Comparison of ENCODE assay signal across 26 cellular contexts in the genomic region with DNA sequence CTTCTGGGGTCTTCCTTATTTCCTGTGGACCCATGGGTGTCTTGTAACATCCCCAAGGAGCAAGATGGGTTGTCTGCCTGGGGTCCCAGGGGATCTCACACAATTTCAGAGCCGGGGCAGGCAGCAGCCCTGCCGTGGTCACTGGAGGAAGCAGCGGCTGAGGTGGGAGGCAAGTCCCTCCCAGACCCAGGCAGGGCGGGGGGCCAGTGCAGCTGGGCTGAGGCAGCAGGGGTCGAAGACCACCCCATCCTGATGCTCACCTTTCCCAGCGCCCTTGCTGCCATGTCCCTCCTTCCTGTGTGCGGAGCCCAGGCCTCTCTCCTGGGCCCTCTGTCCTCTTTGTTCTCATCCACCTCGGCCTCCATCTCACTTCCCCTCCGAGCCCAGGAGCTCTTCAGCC.
"Had no signal": no experiment of that assay in that cellular context is flagged by ENCODE, and none has a peak within 500 bp of the region (broad histone marks: within the 10 kb centered on the region; RNA-seq: fewer than 3 reads in every experiment).

No MANE protein-coding gene starts in this region.

- H3K4me3 Mint-ChIP-seq: naive thymus-derived CD4-positive, alpha-beta T cell; natural killer cell; nephron; stimulated activated effector memory CD8-positive, alpha-beta T cell treated with anti-CD3 and anti-CD28 coated beads, Interleukin-12 subunit alpha, Interleukin-12 subunit beta, amount 100 ng/mL, for 72 hours; stimulated activated naive B cell treated with anti-CD40 and anti-IgM and Interleukin-4, amounts not matched to agents 10 μg/mL and 1 μg/mL and 100 μg/mL, for 72 hours; stimulated activated naive CD8-positive, alpha-beta T cell treated with anti-CD3 and anti-CD28 coated beads, Interleukin-15, Interleukin-2, amounts not matched to agents 100 ng/mL and 50 ng/mL, for 24 hours; type B pancreatic cell had no signal

- H3K9me3 ChIP-seq: ovary, psoas muscle, right lobe of liver, sigmoid colon, thoracic aorta, thyroid gland, vagina had no signal

- H3K9me3 Mint-ChIP-seq: type B pancreatic cell had no signal

- H3K36me3 ChIP-seq: ovary, right lobe of liver, sigmoid colon, stomach, thoracic aorta, thyroid gland, tibial nerve, vagina had no signal

- H3K4me1 Mint-ChIP-seq: naive thymus-derived CD4-positive, alpha-beta T cell; natural killer cell; nephron; stimulated activated effector memory CD8-positive, alpha-beta T cell treated with anti-CD3 and anti-CD28 coated beads, Interleukin-12 subunit alpha, Interleukin-12 subunit beta, amount 100 ng/mL, for 72 hours; stimulated activated naive B cell treated with anti-CD40 and anti-IgM and Interleukin-4, amounts not matched to agents 10 μg/mL and 1 μg/mL and 100 μg/mL, for 72 hours had no signal

- H3K27ac ChIP-seq: ovary, parathyroid adenoma, psoas muscle, right lobe of liver, sigmoid colon, stomach, thoracic aorta, thyroid gland, tibial nerve, vagina had no signal

- H3K4me3 ChIP-seq: ovary, psoas muscle, right lobe of liver, sigmoid colon, stomach, thoracic aorta, thyroid gland, tibial nerve, vagina had no signal

- H3K9ac ChIP-seq: parathyroid adenoma had no signal

- H3K36me3 Mint-ChIP-seq: naive thymus-derived CD4-positive, alpha-beta T cell; stimulated activated effector memory CD8-positive, alpha-beta T cell treated with anti-CD3 and anti-CD28 coated beads, Interleukin-12 subunit alpha, Interleukin-12 subunit beta, amount 100 ng/mL, for 72 hours; stimulated activated naive B cell treated with anti-CD40 and anti-IgM and Interleukin-4, amounts not matched to agents 10 μg/mL and 1 μg/mL and 100 μg/mL, for 72 hours; type B pancreatic cell had no signal

- H3K27me3 Mint-ChIP-seq: naive thymus-derived CD4-positive, alpha-beta T cell; stimulated activated naive B cell treated with anti-CD40 and anti-IgM and Interleukin-4, amounts not matched to agents 10 μg/mL and 1 μg/mL and 100 μg/mL, for 72 hours; stimulated activated naive CD8-positive, alpha-beta T cell treated with anti-CD3 and anti-CD28 coated beads, Interleukin-15, Interleukin-2, amounts not matched to agents 100 ng/mL and 50 ng/mL, for 24 hours had no signal

- H2AFZ ChIP-seq: parathyroid adenoma had no signal

- ATAC-seq: naive thymus-derived CD4-positive, alpha-beta T cell; natural killer cell; psoas muscle; right cardiac atrium; stimulated activated effector memory CD8-positive, alpha-beta T cell treated with anti-CD3 and anti-CD28 coated beads, Interleukin-12 subunit alpha, Interleukin-12 subunit beta, amount 100 ng/mL, for 72 hours; stimulated activated naive B cell treated with anti-CD40 and anti-IgM and Interleukin-4, amounts not matched to agents 10 μg/mL and 1 μg/mL and 100 μg/mL, for 72 hours had no signal

- H3K4me1 ChIP-seq: parathyroid adenoma, psoas muscle, right lobe of liver, sigmoid colon, stomach, thyroid gland, tibial nerve, vagina had no signal

- DNase-seq: naive thymus-derived CD4-positive, alpha-beta T cell; natural killer cell; occipital lobe; ovary; posterior cingulate gyrus; psoas muscle; right cardiac atrium; right lobe of liver; sigmoid colon; small intestine; stimulated activated CD4-positive, alpha-beta T cell treated with anti-CD3 and anti-CD28 coated beads, Interleukin-15, amount 100 ng/mL, for 24 hours; stimulated activated CD4-positive, alpha-beta T cell treated with anti-CD3 and anti-CD28 coated beads, Interleukin-2, amount 100 ng/mL, for 24 hours; stimulated activated CD4-positive, alpha-beta T cell treated with anti-CD3 and anti-CD28 coated beads, Interleukin-2, amount 100 ng/mL, for 48 hours; stimulated activated CD4-positive, alpha-beta T cell treated with anti-CD3 and anti-CD28 coated beads, Interleukin-4, amount 100 ng/mL, for 24 hours; stimulated activated naive B cell treated with anti-CD40 and anti-IgM and Interleukin-4, amounts not matched to agents 10 μg/mL and 1 μg/mL and 100 μg/mL, for 72 hours; stimulated activated naive CD4-positive, alpha-beta T cell treated with Interleukin-2 at 50 U/mL for 16 hours; stomach; thyroid gland had no signal

- H3K27ac Mint-ChIP-seq: naive thymus-derived CD4-positive, alpha-beta T cell; natural killer cell; nephron; stimulated activated effector memory CD8-positive, alpha-beta T cell treated with anti-CD3 and anti-CD28 coated beads, Interleukin-12 subunit alpha, Interleukin-12 subunit beta, amount 100 ng/mL, for 72 hours; stimulated activated naive B cell treated with anti-CD40 and anti-IgM and Interleukin-4, amounts not matched to agents 10 μg/mL and 1 μg/mL and 100 μg/mL, for 72 hours; stimulated activated naive CD8-positive, alpha-beta T cell treated with anti-CD3 and anti-CD28 coated beads, Interleukin-15, Interleukin-2, amounts not matched to agents 100 ng/mL and 50 ng/mL, for 24 hours; type B pancreatic cell had no signal

- H3K27me3 ChIP-seq: ovary, right lobe of liver, sigmoid colon, stomach, thyroid gland, tibial nerve, vagina had no signal
